In genomic region chr6:1613631-1614447, GRCh38 we compare ENCODE assay signal across 8 cellular contexts. TPM values are rescaled to one million over a fixed set of nuclear protein-coding genes. Genes with fewer than 3 reads are reported as not detected.
DNase-seq lines count a peak whose midpoint lies in the region; ATAC-seq and TF ChIP-seq lines count a peak whose summit lies in the region.

No MANE protein-coding gene starts in this region.

- DNase-seq in GM23338 (ENCODE audit: low spot score) (peak; percentile 90), T1000 (lab: John Stamatoyannopoulos, UW) (peak; percentile 31), right cardiac atrium (peak; percentile 49 to 81 (median 73)), dedifferentiated amniotic fluid mesenchymal stem cell (ENCODE audit: extremely low spot score) (no peak), amniotic stem cell (lab: John Stamatoyannopoulos, UW) (no peak)

- peak overlapping the region; percentile 52; the same call in 2 of the 3 replicates for H3K4me3 Mint-ChIP-seq in GM23338

- no peak overlapping the region for H3K27ac Mint-ChIP-seq in GM23338

- no peak for TF ChIP-seq CTCF in GM23338 (conservative IDR thresholded peaks at IDR 0.05; ENCODE audit: low read depth in 2 of 2)

- no peaks in the 10 kb centered on the region; the same call in 2 of the 3 replicates for H3K36me3 Mint-ChIP-seq in GM23338 (ENCODE audit: low read depth)

- no peaks in the 10 kb centered on the region for H3K79me2 ChIP-seq in GM23338 (replicated peaks; ENCODE audit: insufficient read depth)

- H3K4me1 ChIP-seq in GM23338 (ENCODE audit: insufficient read depth) = peaks cover 40% of the 10 kb centered on the region
- H3K4me1 ChIP-seq in right cardiac atrium (ENCODE audit: control insufficient read depth, insufficient read depth, low read length) = no peaks in the 10 kb centered on the region

- no peaks in the 10 kb centered on the region for H3K9me3 ChIP-seq in right cardiac atrium (ENCODE audit: control insufficient read depth, low read length)

- H3K4me1 Mint-ChIP-seq in GM23338 = peaks cover 30% of the 10 kb centered on the region

- peak overlapping the region; percentile 66 for H3K4me2 ChIP-seq in GM23338

- H3K9me3 Mint-ChIP-seq in GM23338 = peaks cover 11% of the 10 kb centered on the region

- WGBS in right cardiac atrium = 5% methylated on average over 60 of the region's 60 CpGs

- H3K36me3 ChIP-seq in GM23338 (ENCODE audit: insufficient read depth) = no peaks in the 10 kb centered on the region

- intact Hi-C loops in right cardiac atrium (cut with DNase I) = no loop called here

- peaks cover 28% of the 10 kb centered on the region for H4K20me1 ChIP-seq in GM23338 (replicated peaks; ENCODE audit: insufficient read depth)

- no peaks in the 10 kb centered on the region for H3K9me2 ChIP-seq in GM23338 (ENCODE audit: insufficient read depth)

- peak overlapping the region; percentile 39 for H3K4me3 ChIP-seq in GM23338
- H3K4me3 ChIP-seq in right cardiac atrium (ENCODE audit: low read length) = peak overlapping the region; percentile 97
- peak overlapping the region; percentile 31 to 65 (median 61) for H3K4me3 ChIP-seq in skin epidermis

- H3K27me3 Mint-ChIP-seq in GM23338 (ENCODE audit: insufficient read depth, low read depth, poor library complexity) = peaks cover 81% of the 10 kb centered on the region

- H3K27ac ChIP-seq in GM23338 (ENCODE audit: low read depth) (no peak overlapping the region), right cardiac atrium (ENCODE audit: low read length) (peak overlapping the region; percentile 47), skin epidermis (peak overlapping the region in 19 of 21 experiments; percentile 25 to 91 (median 72))

- ATAC-seq in GM23338 (peak; percentile 29), right cardiac atrium (peak in 1 of 2 donors; percentile 8), GM18520 (IDR thresholded peaks at IDR 0.05; ENCODE audit: unreplicated experiment) (no peak), GM19324 (IDR thresholded peaks at IDR 0.05; ENCODE audit: low FRiP score, unreplicated experiment) (no peak)

- H2AFZ ChIP-seq in GM23338 = 0 out of 2 replicates have a peak overlapping the region, but pooled peaks have one; percentile 32

- peaks cover 22% of the 10 kb centered on the region; the same call in 1 of the 2 replicates for H3F3A ChIP-seq in GM23338 (replicated peaks; ENCODE audit: low read depth)

- H3K27me3 ChIP-seq in GM23338 (ENCODE audit: insufficient read depth) (peaks cover 97% of the 10 kb centered on the region), right cardiac atrium (ENCODE audit: control insufficient read depth, insufficient read depth) (no peaks in the 10 kb centered on the region)

TF ChIP-seq in GM23338, 12 proteins besides CTCF, POLR2A, EP300 and RAD21 (continues in another document):
- no peak for TF ChIP-seq ETS1 (IDR thresholded peaks at IDR 0.05)
- TF ChIP-seq STAT1 (IDR thresholded peaks at IDR 0.05; ENCODE audit: unreplicated experiment) = no peak
- TF ChIP-seq EZH2phosphoT487 (IDR thresholded peaks at IDR 0.05; ENCODE audit: unreplicated experiment) = no peak
- TF ChIP-seq ZNF114 (CRISPR knock-in tag; IDR thresholded peaks at IDR 0.05) = no peak
- TF ChIP-seq JUNB (IDR thresholded peaks at IDR 0.05; ENCODE audit: unreplicated experiment) = no peak
- TF ChIP-seq NANOG (IDR thresholded peaks at IDR 0.05; ENCODE audit: borderline replicate concordance) = no peak
- TF ChIP-seq ZNF462 (CRISPR knock-in tag; IDR thresholded peaks at IDR 0.05) = no peak
- TF ChIP-seq POLR2AphosphoS5 (IDR thresholded peaks at IDR 0.05; ENCODE audit: low read depth) = no peak

RNA-seq across cellular contexts. Expression of gene FOXC1, which starts 4.1 kb away (rescaled TPM):
- 0.10 and 0.27 TPM in 2 replicates for total RNA-seq in GM23338 (2014; rRNA removed; shearing (Covaris generic))
- polyA plus RNA-seq in GM23338 (2016; fragmentation: Nextera tagmentation; extraction: Ambion mirVana) (0.13 and 0.21 TPM in 2 replicates), right cardiac atrium (7.2 TPM)
- 10 to 100 TPM; 15.1 to 25.0 (median 21.9) TPM for total RNA-seq in right cardiac atrium

Comparison
In these comparisons a context has a peak if more than half of its experiments do, and no peak if none do; other contexts are left out.
1. DNase-seq: peak in GM23338 (single experiment), T1000 (single experiment) and right cardiac atrium (3 of 3); none in dedifferentiated amniotic fluid mesenchymal stem cell (single experiment) and amniotic stem cell (single experiment).
2. H3K4me3 ChIP-seq: peak in every context shown above with its lines; median percentile 97 in right cardiac atrium; 61 in skin epidermis; 39 in GM23338.
3. RNA of gene FOXC1, which starts 4.1 kb away (total RNA-seq): 15.1 to 25.0 TPM in right cardiac atrium; 0.10 to 0.27 TPM in GM23338; every median in the first group is over 10 times any median in the second.